ENCODE assay signal across 39 cellular contexts in genomic region chr1:119515221-119515620, GRCh38. TPM values are rescaled to one million over a fixed set of nuclear protein-coding genes. Genes with fewer than 3 reads are reported as not detected.
"Had no signal": no experiment of that assay in that cellular context is flagged by ENCODE, and none has a peak within 500 bp of the region (broad histone marks: within the 10 kb centered on the region; RNA-seq: fewer than 3 reads in every experiment).

No MANE protein-coding gene starts in this region.

- DNase-seq: Karpas-422, Kasumi-1, KG1, MG63, MM.1S, MV-4-11, NCI-H1048, NCI-H1092, NCI-H1092 treated with DMSO at 0.1 percent for 48 hours, NCI-H1105, NCI-H1105 treated with DMSO at 0.1 percent for 48 hours, NCI-H1417, NCI-H1417 treated with DMSO at 0.1 percent for 48 hours, NCI-H1436, NCI-H1436 treated with DMSO at 0.1 percent for 48 hours, NCI-H146, NCI-H1694, NCI-H1694 treated with DMSO at 0.1 percent for 48 hours, NCI-H187, NCI-H187 treated with DMSO at 0.1 percent for 48 hours, NCI-H1930, NCI-H2029, NCI-H2029 treated with DMSO at 0.1 percent for 48 hours, NCI-H2081, NCI-H2081 treated with DMSO at 0.1 percent for 48 hours, NCI-H2107, NCI-H2171, NCI-H2171 treated with DMSO at 0.1 percent for 48 hours, NCI-H2227 treated with DMSO at 0.1 percent for 48 hours, NCI-H226, NCI-H345, NCI-H446, NCI-H446 treated with DMSO at 0.1 percent for 48 hours, NCI-H510A had no signal

- H3K9me3 ChIP-seq: MG63 had no signal

- H3K9ac ChIP-seq: KMS-11 had no signal

- H3K4me2 ChIP-seq: KMS-11 had no signal

- H3K27ac ChIP-seq: KMS-11 had no signal

- H3K4me3 ChIP-seq: MG63 had no signal

- H3K36me3 ChIP-seq: MG63 had no signal

RNA-seq across cellular contexts. Expression of gene HSD3B1, which starts 8.2 kb away (rescaled TPM):
- total RNA-seq: LHCN-M2, M059J, MCF 10A, NCI-H460 had no signal
